16 cellular contexts compared by ENCODE assay signal in genomic region chr11:23772081-23772480, GRCh38.
DNase-seq lines count a peak whose midpoint lies in the region; TF ChIP-seq lines count a peak whose summit lies in the region.
"Had no signal": no experiment of that assay in that cellular context is flagged by ENCODE, and none has a peak within 500 bp of the region (broad histone marks: within the 10 kb centered on the region; RNA-seq: fewer than 3 reads in every experiment).

No MANE protein-coding gene starts in this region.

- H3K27ac ChIP-seq in AG04450 (ENCODE audit: low read depth, low read length) (no peak overlapping the region), mesenchymal stem cell (ENCODE audit: low read length, poor library complexity, severe bottlenecking) (no peak overlapping the region), ascending aorta (no peak overlapping the region)
- H3K27ac ChIP-seq: 22Rv1, A549, BLaER1 had no signal

- no peak overlapping the region for H4K8ac ChIP-seq in mesenchymal stem cell (ENCODE audit: low read length)

- no peak overlapping the region for H3K4ac ChIP-seq in mesenchymal stem cell (ENCODE audit: low read depth in 1 of 2, low read length in 2 of 2)

- H3K23ac ChIP-seq in mesenchymal stem cell (ENCODE audit: low read length in 2 of 2), result no peak overlapping the region

- no peak overlapping the region for H3K9ac ChIP-seq in adipocyte (ENCODE audit: low read length)
- no peak overlapping the region for H3K9ac ChIP-seq in mesenchymal stem cell (ENCODE audit: low read length)
- H3K9ac ChIP-seq: BLaER1 had no signal

- CTCF ChIA-PET in AG04450 (lab: Charles Lee), result interaction anchor here (1.3 to 1.9 kb wide), 2 partner anchors 10 to 232 kb away, joined by 3 to 5 read pairs; no protein-coding TSS in a partner anchor

- no CpG with 5 or more reads among the region's 1 CpG for WGBS in mesenchymal stem cell

- H3K9me3 ChIP-seq in AG04450 (ENCODE audit: control insufficient read depth, insufficient read depth, low read length) (peaks cover 3% of the 10 kb centered on the region; the same call in 1 of the 2 replicates), adipocyte (ENCODE audit: control insufficient read depth, low read length) (peaks cover 34% of the 10 kb centered on the region), mesenchymal stem cell (ENCODE audit: control insufficient read depth, low read length) (peaks cover 70% of the 10 kb centered on the region), ascending aorta (no peaks in the 10 kb centered on the region)
- H3K9me3 ChIP-seq: A549 had no signal

- no peak overlapping the region for H2AFZ ChIP-seq in mesenchymal stem cell (ENCODE audit: low read depth, low read length)

- H3K4me1 ChIP-seq in adipocyte (ENCODE audit: control insufficient read depth, insufficient read depth, low read length) (no peaks in the 10 kb centered on the region), mesenchymal stem cell (ENCODE audit: control insufficient read depth, insufficient read depth, low read depth, low read length) (no peaks in the 10 kb centered on the region), ascending aorta (no peaks in the 10 kb centered on the region)
- H3K4me1 ChIP-seq: A549, BLaER1 had no signal

- no peak overlapping the region for H3K4me3 ChIP-seq in AG04450 (ENCODE audit: low read depth, low read length)
- H3K4me3 ChIP-seq in adipocyte (ENCODE audit: low read length), result no peak overlapping the region
- H3K4me3 ChIP-seq in fibroblast of villous mesenchyme (ENCODE audit: low read depth, low read length), result no peak overlapping the region
- H3K4me3 ChIP-seq in mesenchymal stem cell (ENCODE audit: insufficient read depth in 1 of 2, low read depth in 1 of 2, low read length in 2 of 2), result no peak overlapping the region
- H3K4me3 ChIP-seq in ascending aorta, result no peak overlapping the region
- H3K4me3 ChIP-seq: A549, BLaER1 had no signal

- no peak overlapping the region for H2BK5ac ChIP-seq in mesenchymal stem cell (ENCODE audit: low read depth, low read length, poor library complexity, severe bottlenecking)

- H3K18ac ChIP-seq in mesenchymal stem cell (ENCODE audit: low read depth in 1 of 2, low read length in 2 of 2), result no peak overlapping the region

- intact Hi-C loops in ascending aorta (cut with DNase I), result no loop called here

- no peak overlapping the region for H3K4me2 ChIP-seq in mesenchymal stem cell (ENCODE audit: low read length, poor library complexity, severe bottlenecking)
- H3K4me2 ChIP-seq: A549, BLaER1 had no signal

- H3K14ac ChIP-seq in mesenchymal stem cell (ENCODE audit: low read length in 2 of 2), result no peak overlapping the region

- no peak overlapping the region for H2BK120ac ChIP-seq in mesenchymal stem cell (ENCODE audit: low read depth, low read length)

- H3K27me3 ChIP-seq in AG04450 (ENCODE audit: control insufficient read depth, insufficient read depth, low read length) (no peaks in the 10 kb centered on the region), adipocyte (replicated peaks; ENCODE audit: control insufficient read depth, insufficient read depth, low read length) (no peaks in the 10 kb centered on the region), mesenchymal stem cell (ENCODE audit: control insufficient read depth in 1 of 2, insufficient read depth in 1 of 2, low read length in 2 of 2) (no peaks in the 10 kb centered on the region), ascending aorta (no peaks in the 10 kb centered on the region)
- H3K27me3 ChIP-seq: BLaER1 had no signal

- no peaks in the 10 kb centered on the region for H3K36me3 ChIP-seq in adipocyte (ENCODE audit: control insufficient read depth, insufficient read depth, low read length, severe bottlenecking)
- no peaks in the 10 kb centered on the region for H3K36me3 ChIP-seq in mesenchymal stem cell (ENCODE audit: control insufficient read depth in 1 of 2, insufficient read depth in 2 of 2, low read depth in 1 of 2, low read length in 2 of 2)
- H3K36me3 ChIP-seq in ascending aorta, result no peaks in the 10 kb centered on the region
- H3K36me3 ChIP-seq: BLaER1 had no signal

- POLR2A ChIA-PET in AG04450 (lab: Yijun Ruan, JAX), result no interaction called here

- DNase-seq in AG04450 (ENCODE audit: low read depth, low spot score) (peak; percentile 39), adipocyte (ENCODE audit: low read depth) (peak; percentile 4), fibroblast of villous mesenchyme (ENCODE audit: low read depth) (peak; percentile 21), mesenchymal stem cell (peak; percentile 54), ascending aorta (ENCODE audit: low spot score in 2 of 2) (no peak), RPMI8226 (no peak)
- DNase-seq in effector CD8-positive, alpha-beta T cell (lab: John Stamatoyannopoulos, UW), result no peak
- DNase-seq: CD4-positive, alpha-beta memory T cell; DMS153; DMS79; GDM1; GOT3; H7 had no signal

- H2BK15ac ChIP-seq in mesenchymal stem cell (ENCODE audit: low read depth, poor library complexity, severe bottlenecking), result no peak overlapping the region

- H4K91ac ChIP-seq in mesenchymal stem cell (ENCODE audit: low read length), result no peak overlapping the region

- no peak overlapping the region for H2AK5ac ChIP-seq in mesenchymal stem cell (ENCODE audit: low read length, severe bottlenecking)

- H2BK12ac ChIP-seq in mesenchymal stem cell (ENCODE audit: low read length in 2 of 2), result no peak overlapping the region

- TF ChIP-seq CTCF in AG04450 (IDR thresholded peaks at IDR 0.05; ENCODE audit: low read depth, low read length), result no peak
- no peak for TF ChIP-seq CTCF in fibroblast of villous mesenchyme (IDR thresholded peaks at IDR 0.05; ENCODE audit: insufficient read depth, low read depth, low read length)
- no peak for TF ChIP-seq CTCF in ascending aorta (IDR thresholded peaks at IDR 0.05)

- H3K79me1 ChIP-seq in mesenchymal stem cell (replicated peaks; ENCODE audit: low read length, poor library complexity, severe bottlenecking), result no peaks in the 10 kb centered on the region

Comparison
In these comparisons a context has a peak if more than half of its experiments do, and no peak if none do; other contexts are left out.
1. DNase-seq: peak in AG04450 (single experiment), adipocyte (single experiment), fibroblast of villous mesenchyme (single experiment) and mesenchymal stem cell (single experiment); none in ascending aorta (0 of 2), RPMI8226 (single experiment) and effector CD8-positive, alpha-beta T cell (single experiment).